Comparison of ENCODE assay signal across 8 cellular contexts in the genomic region with DNA sequence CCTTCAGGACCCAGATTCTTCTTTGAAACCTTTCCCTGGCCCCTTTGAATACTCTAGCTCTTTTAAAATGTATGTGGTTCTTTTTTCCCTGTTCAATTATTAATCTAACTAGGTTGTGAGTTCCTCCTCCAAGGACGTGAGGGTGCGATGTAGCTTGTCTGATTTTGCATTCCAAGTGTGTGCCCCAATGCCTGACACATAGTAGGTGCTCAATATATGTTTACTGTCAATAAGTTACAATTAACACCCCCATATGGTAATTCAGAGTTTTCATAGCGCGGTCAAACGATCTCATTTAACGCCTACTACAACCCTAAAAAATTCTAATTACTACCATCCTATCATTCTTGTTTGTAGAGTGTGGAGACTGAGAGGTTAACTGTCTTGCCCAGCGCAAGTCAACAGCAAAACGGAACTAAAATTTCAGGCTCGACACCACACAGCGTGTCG. TPM values are rescaled to one million over a fixed set of nuclear protein-coding genes. Genes with fewer than 3 reads are reported as not detected.
A peak's percentile ranks its signal among the peaks of the same experiment; 100 is the strongest.
DNase-seq lines count a peak whose midpoint lies in the region; ATAC-seq, FAIRE-seq and TF ChIP-seq lines count a peak whose summit lies in the region.

No MANE protein-coding gene starts in this region.

- peak overlapping the region; percentile 23; the same call in 1 of the 2 replicates for H3K9ac ChIP-seq in HUES48 (ENCODE audit: low read depth, low read length)

- H3K36me3 ChIP-seq in HUES48 (ENCODE audit: control insufficient read depth, insufficient read depth, low read length) (no peaks in the 10 kb centered on the region), breast epithelium (no peaks in the 10 kb centered on the region), mucosa of descending colon (ENCODE audit: low read depth) (peaks cover 5% of the 10 kb centered on the region)

- H3K9me3 ChIP-seq in A549 (no peaks in the 10 kb centered on the region), HUES48 (ENCODE audit: control insufficient read depth, insufficient read depth, low read length) (no peaks in the 10 kb centered on the region), breast epithelium (no peaks in the 10 kb centered on the region), mucosa of descending colon (no peaks in the 10 kb centered on the region)

- H3K4me2 ChIP-seq in A549, result peak overlapping the region; percentile 71

- H3K27me3 ChIP-seq in HUES48 (ENCODE audit: control insufficient read depth, insufficient read depth, low read length) (0 out of 2 replicates have a peak, but pooled peaks cover 3% of the 10 kb centered on the region), breast epithelium (no peaks in the 10 kb centered on the region)

- intact Hi-C loops in breast epithelium (cut with DNase I; ENCODE audit: low total_unique reads), result no loop called here
- intact Hi-C loops in mucosa of descending colon (cut with DNase I, micrococcal nuclease), result no loop called here

- no peak for TF ChIP-seq RAD21 in A549 (conservative IDR thresholded peaks at IDR 0.05 in 1 of 2, IDR thresholded peaks at IDR 0.05 in 1 of 2)

- WGBS in A549 (ENCODE audit: missing lambda C conversion rate), result 13% methylated on average over 11 of the region's 11 CpGs

- H3K4me1 ChIP-seq in A549 (peaks cover 9% of the 10 kb centered on the region; the same call in 1 of the 3 replicates), HUES48 (ENCODE audit: control insufficient read depth, insufficient read depth, low read length) (0 out of 2 replicates have a peak, but pooled peaks cover 3% of the 10 kb centered on the region), breast epithelium (peaks cover 0 to 4% of the 10 kb centered on the region in 2 donors), mucosa of descending colon (ENCODE audit: low read depth) (peaks cover 2% of the 10 kb centered on the region)

- POLR2A ChIA-PET in A549 (lab: Yijun Ruan, JAX), result interaction anchor here (0.7 to 1.1 kb wide), 8 partner anchors 8 to 190 kb away, joined by 3 to 11 read pairs (median 4); partner anchors contain the start of gene HEATR1

- DNase-seq in A549 (ENCODE audit: low read depth in 1 of 2, low spot score in 1 of 2), result no peak
- DNase-seq in breast epithelium (ENCODE audit: low spot score in 2 of 2), result no peak
- DNase-seq in mucosa of descending colon, result no peak
- no peak for DNase-seq in GM20000 (ENCODE audit: low spot score)
- DNase-seq in 8988T, result no peak
- no peak for DNase-seq in HT-29 (ENCODE audit: low spot score)

- no peak for TF ChIP-seq EP300 in A549 (IDR thresholded peaks at IDR 0.05)

- FAIRE-seq in A549 (lab: Jason Lieb, UNC), result no peak

- TF ChIP-seq CTCF in A549 (IDR thresholded peaks at IDR 0.05) (no peak), breast epithelium (IDR thresholded peaks at IDR 0.05) (no peak), mucosa of descending colon (IDR thresholded peaks at IDR 0.05) (no peak), GM20000 (IDR thresholded peaks at IDR 0.05; ENCODE audit: extremely low read depth, missing control alignments) (no peak)

- H3K4me3 ChIP-seq in A549 (peak overlapping the region; percentile 85), HUES48 (ENCODE audit: low read depth, low read length) (peak overlapping the region; percentile 100), breast epithelium (peak overlapping the region; percentile 72 to 100 (median 93)), mucosa of descending colon (peak overlapping the region; percentile 69)

- CTCF ChIA-PET in A549 (lab: Yijun Ruan, JAX), result interaction anchor here (1.4 kb wide), 1 partner anchor 14 kb away, joined by 3 read pairs; no protein-coding TSS in a partner anchor

- H3K27ac ChIP-seq in A549 (peak overlapping the region; percentile 56 to 70), HUES48 (ENCODE audit: low read depth, low read length) (peak overlapping the region; percentile 26), breast epithelium (peak overlapping the region; percentile 91 to 97)

- ATAC-seq in A549 (no peak), mucosa of descending colon (no peak), HG03432 (IDR thresholded peaks at IDR 0.05; ENCODE audit: unreplicated experiment) (no peak)

- TF ChIP-seq POLR2A in A549 (IDR thresholded peaks at IDR 0.05; ENCODE audit: low read length), result no peak
- no peak for TF ChIP-seq POLR2A in breast epithelium (IDR thresholded peaks at IDR 0.05)

TF ChIP-seq in A549, 52 proteins besides CTCF, POLR2A, EP300 and RAD21:
- TF ChIP-seq CEBPB (IDR thresholded peaks at IDR 0.05) (no peak), RARB (CRISPR knock-in tag; IDR thresholded peaks at IDR 0.05) (no peak), MYC (IDR thresholded peaks at IDR 0.05; ENCODE audit: borderline replicate concordance, low read length) (no peak), CBX2 (IDR thresholded peaks at IDR 0.05; ENCODE audit: borderline replicate concordance, low read depth) (no peak)
- TF ChIP-seq, protein P1, sequence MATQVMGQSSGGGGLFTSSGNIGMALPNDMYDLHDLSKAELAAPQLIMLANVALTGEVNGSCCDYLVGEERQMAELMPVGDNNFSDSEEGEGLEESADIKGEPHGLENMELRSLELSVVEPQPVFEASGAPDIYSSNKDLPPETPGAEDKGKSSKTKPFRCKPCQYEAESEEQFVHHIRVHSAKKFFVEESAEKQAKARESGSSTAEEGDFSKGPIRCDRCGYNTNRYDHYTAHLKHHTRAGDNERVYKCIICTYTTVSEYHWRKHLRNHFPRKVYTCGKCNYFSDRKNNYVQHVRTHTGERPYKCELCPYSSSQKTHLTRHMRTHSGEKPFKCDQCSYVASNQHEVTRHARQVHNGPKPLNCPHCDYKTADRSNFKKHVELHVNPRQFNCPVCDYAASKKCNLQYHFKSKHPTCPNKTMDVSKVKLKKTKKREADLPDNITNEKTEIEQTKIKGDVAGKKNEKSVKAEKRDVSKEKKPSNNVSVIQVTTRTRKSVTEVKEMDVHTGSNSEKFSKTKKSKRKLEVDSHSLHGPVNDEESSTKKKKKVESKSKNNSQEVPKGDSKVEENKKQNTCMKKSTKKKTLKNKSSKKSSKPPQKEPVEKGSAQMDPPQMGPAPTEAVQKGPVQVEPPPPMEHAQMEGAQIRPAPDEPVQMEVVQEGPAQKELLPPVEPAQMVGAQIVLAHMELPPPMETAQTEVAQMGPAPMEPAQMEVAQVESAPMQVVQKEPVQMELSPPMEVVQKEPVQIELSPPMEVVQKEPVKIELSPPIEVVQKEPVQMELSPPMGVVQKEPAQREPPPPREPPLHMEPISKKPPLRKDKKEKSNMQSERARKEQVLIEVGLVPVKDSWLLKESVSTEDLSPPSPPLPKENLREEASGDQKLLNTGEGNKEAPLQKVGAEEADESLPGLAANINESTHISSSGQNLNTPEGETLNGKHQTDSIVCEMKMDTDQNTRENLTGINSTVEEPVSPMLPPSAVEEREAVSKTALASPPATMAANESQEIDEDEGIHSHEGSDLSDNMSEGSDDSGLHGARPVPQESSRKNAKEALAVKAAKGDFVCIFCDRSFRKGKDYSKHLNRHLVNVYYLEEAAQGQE (IDR thresholded peaks at IDR 0.05), result no peak

RNA-seq across cellular contexts. Expression of gene MTR, which starts 0.5 kb away (rescaled TPM):
- polyA plus RNA-seq in A549 (2011; rRNA removed), result 12.7 and 14.4 TPM in 2 replicates
- polyA plus RNA-seq in A549 (2012; cell fraction: cytosol; rRNA removed), result 2.8 and 3.2 TPM in 2 replicates
- 6.7 and 7.8 TPM in 2 replicates for polyA plus RNA-seq in A549 (2012; cell fraction: nucleus; rRNA removed)
- 6.2 to 6.4 TPM (median 6.2 TPM) in 3 replicates for polyA plus RNA-seq in A549 (2017; fragmentation: RNase III; extraction: RNeasy Plus Mini Kit Qiagen cat#74134 plus additional on column Dnase treatment)
- polyA minus RNA-seq in A549 (2011; rRNA and poly(A)+ RNA removed), result 17.0 and 18.3 TPM in 2 replicates
- total RNA-seq in breast epithelium, result 10 to 100 TPM; 30.5 to 32.3 (median 31.7) TPM
- total RNA-seq in mucosa of descending colon, result 10 to 100 TPM; 21.7 to 41.1 (median 23.5) TPM
- total RNA-seq in HT-29 (2014; rRNA removed; shearing (Covaris generic)), result 8.6 and 10.4 TPM in 2 replicates

Comparison
In these comparisons a context has a peak if more than half of its experiments do, and no peak if none do; other contexts are left out.
1. H3K27ac ChIP-seq: peak in every context shown above with its lines; median percentile 94 in breast epithelium; 63 in A549; 26 in HUES48.